17 cellular contexts compared by ENCODE assay signal in the genomic region with DNA sequence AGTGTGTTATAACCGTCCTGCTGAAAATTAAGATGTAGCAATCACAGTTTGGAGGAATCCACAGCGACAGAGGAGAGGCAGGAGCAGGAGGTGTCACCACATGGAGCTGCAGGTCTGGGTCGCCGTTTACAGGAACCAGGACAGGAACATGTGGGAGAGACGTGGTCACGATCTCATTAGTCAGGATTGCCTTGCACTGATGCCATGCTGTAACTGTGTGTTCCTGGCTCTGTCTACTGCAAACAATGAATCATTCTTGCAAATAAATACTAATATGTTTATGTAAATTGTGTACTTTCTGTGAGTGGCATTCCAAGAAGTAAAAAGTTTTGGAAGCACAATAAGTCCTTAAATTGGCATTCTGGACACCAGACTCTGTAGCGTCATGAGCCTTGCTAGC.
DNase-seq lines count a peak whose midpoint lies in the region; ATAC-seq and TF ChIP-seq lines count a peak whose summit lies in the region.
"Had no signal": no experiment of that assay in that cellular context is flagged by ENCODE, and none has a peak within 500 bp of the region (broad histone marks: within the 10 kb centered on the region; RNA-seq: fewer than 3 reads in every experiment).

No MANE protein-coding gene starts in this region.

- no peak overlapping the region for H3K27ac ChIP-seq in brain microvascular endothelial cell
- H3K27ac ChIP-seq: parathyroid adenoma, SK-N-MC had no signal

- H3K36me3 ChIP-seq in brain microvascular endothelial cell (replicated peaks) = no peaks in the 10 kb centered on the region

- no peak overlapping the region for H3K4me3 Mint-ChIP-seq in HFFc6
- H3K4me3 Mint-ChIP-seq: activated naive CD8-positive, alpha-beta T cell treated with anti-CD3 and anti-CD28 coated beads, Interleukin-2, amount 50 U/mL, for 24 hours had no signal

- H3K9me3 Mint-ChIP-seq in HFFc6 = no peaks in the 10 kb centered on the region
- H3K9me3 Mint-ChIP-seq: activated naive CD8-positive, alpha-beta T cell treated with anti-CD3 and anti-CD28 coated beads, Interleukin-2, amount 50 U/mL, for 24 hours had no signal

- DNase-seq in NCI-H1694 treated with DMSO at 0.1 percent for 48 hours (lab: John Stamatoyannopoulos, UW) = peak; percentile 3
- no peak for DNase-seq in NCI-H1694 (lab: John Stamatoyannopoulos, UW)
- peak; percentile 46 for DNase-seq in HFFc6
- DNase-seq in brain microvascular endothelial cell = peak; percentile 6
- peak; percentile 14 for DNase-seq in myocyte (ENCODE audit: low read depth)
- no peak for DNase-seq in HuH-7.5 (ENCODE audit: low spot score)
- DNase-seq: 8988T; activated CD8-positive, alpha-beta memory T cell treated with anti-CD3 and anti-CD28 coated beads, Interleukin-2, amount 50 U/mL, for 48 hours; activated naive CD8-positive, alpha-beta T cell treated with anti-CD3 and anti-CD28 coated beads, Interleukin-2, amount 50 U/mL, for 24 hours; erythroblast; left colon; NCI-H187 treated with DMSO at 0.1 percent for 48 hours; NCI-H510A had no signal

- no peak overlapping the region; the same call in 1 of the 2 replicates for H3K27ac Mint-ChIP-seq in HFFc6
- H3K27ac Mint-ChIP-seq: activated naive CD8-positive, alpha-beta T cell treated with anti-CD3 and anti-CD28 coated beads, Interleukin-2, amount 50 U/mL, for 24 hours had no signal

- TF ChIP-seq CTCF in HFFc6 (IDR thresholded peaks at IDR 0.05) (no peak), brain microvascular endothelial cell (IDR thresholded peaks at IDR 0.05; ENCODE audit: low read depth, low read length, missing control alignments) (no peak)

- H3K4me3 ChIP-seq in brain microvascular endothelial cell (ENCODE audit: low read depth, low read length) = no peak overlapping the region
- H3K4me3 ChIP-seq: SK-N-MC had no signal

- H3K4me1 Mint-ChIP-seq in HFFc6 (ENCODE audit: low read depth) = peaks cover 15% of the 10 kb centered on the region

- ATAC-seq in HG02970 (IDR thresholded peaks at IDR 0.05; ENCODE audit: low FRiP score, unreplicated experiment) (no peak), GM19324 (IDR thresholded peaks at IDR 0.05; ENCODE audit: low FRiP score, unreplicated experiment) (no peak)
- ATAC-seq: activated naive CD8-positive, alpha-beta T cell treated with anti-CD3 and anti-CD28 coated beads, Interleukin-2, amount 50 U/mL, for 24 hours; left colon had no signal

- H3K36me3 Mint-ChIP-seq in HFFc6 (ENCODE audit: low read depth) = peaks cover 7% of the 10 kb centered on the region

- peaks cover 5% of the 10 kb centered on the region for H3K27me3 Mint-ChIP-seq in HFFc6 (ENCODE audit: insufficient read depth)
- H3K27me3 Mint-ChIP-seq: activated naive CD8-positive, alpha-beta T cell treated with anti-CD3 and anti-CD28 coated beads, Interleukin-2, amount 50 U/mL, for 24 hours had no signal

- H3K27me3 ChIP-seq in brain microvascular endothelial cell (replicated peaks) = no peaks in the 10 kb centered on the region

- in situ Hi-C loops in brain microvascular endothelial cell (cut with HindIII; ENCODE audit: low pct_ligation_motif_present, low sequenced_read_pairs) = no loop called here

Comparison
In these comparisons a context has a peak if more than half of its experiments do, and no peak if none do; other contexts are left out.
1. DNase-seq: peak in NCI-H1694 treated with DMSO at 0.1 percent for 48 hours (single experiment), HFFc6 (single experiment), brain microvascular endothelial cell (single experiment) and myocyte (single experiment); none in NCI-H1694 (single experiment) and HuH-7.5 (single experiment).